ENCODE assay signal across 25 cellular contexts in genomic region chr10:96360766-96361165, GRCh38. TPM values are rescaled to one million over a fixed set of nuclear protein-coding genes. Genes with fewer than 3 reads are reported as not detected.
DNase-seq lines count a peak whose midpoint lies in the region; ATAC-seq and TF ChIP-seq lines count a peak whose summit lies in the region.
"Had no signal": no experiment of that assay in that cellular context is flagged by ENCODE, and none has a peak within 500 bp of the region (broad histone marks: within the 10 kb centered on the region; RNA-seq: fewer than 3 reads in every experiment).

No MANE protein-coding gene starts in this region.

- no peak overlapping the region for H3K4me3 Mint-ChIP-seq in activated CD4-positive, alpha-beta T cell treated with anti-CD3 and anti-CD28 coated beads for 36 hours
- H3K4me3 Mint-ChIP-seq: CD4-positive, alpha-beta memory T cell had no signal

- CTCF ChIA-PET in activated CD4-positive, alpha-beta T cell treated with anti-CD3 and anti-CD28 coated beads for 36 hours (lab: Charles Lee) = interaction anchor here (0.5 kb wide), 1 partner anchor 10 kb away, joined by 4 read pairs; no protein-coding TSS in a partner anchor

- no peaks in the 10 kb centered on the region for H3K4me1 ChIP-seq in ascending aorta
- H3K4me1 ChIP-seq: A549, SJSA1 had no signal

- H3K27me3 ChIP-seq in ascending aorta = no peaks in the 10 kb centered on the region

- H3K36me3 ChIP-seq in ascending aorta = no peaks in the 10 kb centered on the region
- H3K36me3 ChIP-seq: SJSA1 had no signal

- no peak for TF ChIP-seq CTCF in ascending aorta (IDR thresholded peaks at IDR 0.05)

- no peak for ATAC-seq in GM21381 (IDR thresholded peaks at IDR 0.05; ENCODE audit: unreplicated experiment)
- ATAC-seq in activated CD4-positive, alpha-beta T cell treated with anti-CD3 and anti-CD28 coated beads for 36 hours = no peak
- ATAC-seq: A549 had no signal

- POLR2A ChIA-PET in activated CD4-positive, alpha-beta T cell treated with anti-CD3 and anti-CD28 coated beads for 36 hours (lab: Charles Lee) = no interaction called here

- H3K4me1 Mint-ChIP-seq in activated CD4-positive, alpha-beta T cell treated with anti-CD3 and anti-CD28 coated beads for 36 hours = no peaks in the 10 kb centered on the region
- H3K4me1 Mint-ChIP-seq: CD4-positive, alpha-beta memory T cell had no signal

- H3K4me3 ChIP-seq in ascending aorta = no peak overlapping the region
- H3K4me3 ChIP-seq: A549, SJSA1 had no signal

- intact Hi-C loops in ascending aorta (cut with DNase I) = no loop called here
- intact Hi-C loops in activated CD4-positive, alpha-beta T cell treated with anti-CD3 and anti-CD28 coated beads for 36 hours (cut with DNase I, micrococcal nuclease) = no loop called here

- peaks cover 4% of the 10 kb centered on the region for H3K27me3 Mint-ChIP-seq in activated CD4-positive, alpha-beta T cell treated with anti-CD3 and anti-CD28 coated beads for 36 hours

- no peaks in the 10 kb centered on the region for H3K9me3 Mint-ChIP-seq in activated CD4-positive, alpha-beta T cell treated with anti-CD3 and anti-CD28 coated beads for 36 hours (ENCODE audit: low read depth)

- H3K27ac ChIP-seq in cingulate gyrus (ENCODE audit: low read depth, low read length) (peak overlapping the region; percentile 89), ascending aorta (no peak overlapping the region)
- H3K27ac ChIP-seq: A549, HL-60, SJSA1 had no signal

- DNase-seq in D341Med (ENCODE audit: low spot score) = peak; percentile 30
- DNase-seq in NCI-H2171 treated with DMSO at 0.1 percent for 48 hours (lab: John Stamatoyannopoulos, UW) = peak; percentile 40
- DNase-seq in mesenteric fat pad (ENCODE audit: low spot score) = peak; percentile 18
- no peak for DNase-seq in ascending aorta (ENCODE audit: low spot score in 2 of 2)
- DNase-seq in activated CD4-positive, alpha-beta T cell treated with anti-CD3 and anti-CD28 coated beads for 36 hours = no peak
- DNase-seq: AML-193; C1 segment of cervical spinal cord; CD4-positive, alpha-beta memory T cell; COR-L47; DMS79; EL; GDM1; NCI-H1048; NCI-H1417 treated with DMSO at 0.1 percent for 48 hours; NCI-H187 treated with DMSO at 0.1 percent for 48 hours; NCI-H2107; NCI-H446 treated with DMSO at 0.1 percent for 48 hours; NCI-H526; Right ventricle myocardium superior; RPMI8226 had no signal

- H3K36me3 Mint-ChIP-seq in activated CD4-positive, alpha-beta T cell treated with anti-CD3 and anti-CD28 coated beads for 36 hours (ENCODE audit: low read depth) = no peaks in the 10 kb centered on the region
- H3K36me3 Mint-ChIP-seq: CD4-positive, alpha-beta memory T cell had no signal

- no peak overlapping the region for H3K27ac Mint-ChIP-seq in activated CD4-positive, alpha-beta T cell treated with anti-CD3 and anti-CD28 coated beads for 36 hours
- H3K27ac Mint-ChIP-seq: CD4-positive, alpha-beta memory T cell had no signal

- H3K9me3 ChIP-seq in ascending aorta = no peaks in the 10 kb centered on the region
- H3K9me3 ChIP-seq: A549, SJSA1 had no signal

RNA-seq across cellular contexts. Expression of gene OPALIN, which starts 2.0 kb away (rescaled TPM):
- not detected for total RNA-seq in mesenteric fat pad
- not detected for total RNA-seq in ascending aorta
- total RNA-seq in activated CD4-positive, alpha-beta T cell treated with anti-CD3 and anti-CD28 coated beads for 36 hours = not detected
- total RNA-seq: CD4-positive, alpha-beta memory T cell; Right ventricle myocardium superior; SJSA1 had no signal

RNA-seq across cellular contexts. Expression of gene DNTT, which starts 56.5 kb away (rescaled TPM):
- total RNA-seq in mesenteric fat pad (not detected), ascending aorta (not detected)
- not detected for total RNA-seq in activated CD4-positive, alpha-beta T cell treated with anti-CD3 and anti-CD28 coated beads for 36 hours
- total RNA-seq: CD4-positive, alpha-beta memory T cell; Right ventricle myocardium superior; SJSA1 had no signal

Comparison
In these comparisons a context has a peak if more than half of its experiments do, and no peak if none do; other contexts are left out.
1. DNase-seq: peak in D341Med (single experiment), NCI-H2171 treated with DMSO at 0.1 percent for 48 hours (single experiment) and mesenteric fat pad (single experiment); none in ascending aorta (0 of 2) and activated CD4-positive, alpha-beta T cell treated with anti-CD3 and anti-CD28 coated beads for 36 hours (single experiment).